In the genomic region with DNA sequence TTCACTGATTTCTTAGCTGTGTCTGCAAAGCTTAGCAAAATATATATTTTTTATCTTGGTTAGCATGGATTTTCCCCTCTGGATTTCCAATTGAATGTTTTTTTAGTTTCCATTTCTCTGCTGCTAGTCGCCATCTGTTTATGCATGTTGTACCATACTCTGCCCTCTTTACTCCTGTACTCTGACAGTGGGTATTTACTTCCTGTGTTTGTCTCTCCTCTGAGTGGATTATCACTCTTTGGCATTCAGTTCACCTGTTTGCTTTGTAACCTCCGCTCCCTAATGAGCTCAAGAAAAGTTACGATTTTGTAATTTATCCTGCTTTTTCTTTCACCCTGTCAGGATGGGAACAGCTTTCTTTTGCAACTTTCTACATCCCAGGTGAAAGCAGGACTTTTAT, we compare ENCODE assay signal across 25 cellular contexts. TPM values are rescaled to one million over a fixed set of nuclear protein-coding genes. Genes with fewer than 3 reads are reported as not detected.
DNase-seq lines count a peak whose midpoint lies in the region; ATAC-seq, FAIRE-seq and TF ChIP-seq lines count a peak whose summit lies in the region.
"Had no signal": no experiment of that assay in that cellular context is flagged by ENCODE, and none has a peak within 500 bp of the region (broad histone marks: within the 10 kb centered on the region; RNA-seq: fewer than 3 reads in every experiment).

No MANE protein-coding gene starts in this region.

- H3K27me3 Mint-ChIP-seq in activated T-cell treated with anti-CD3 and anti-CD28 coated beads, Interleukin-2, amount 50 U/mL, for 72 hours (ENCODE audit: low read depth): no peaks in the 10 kb centered on the region
- H3K27me3 Mint-ChIP-seq in activated T-cell treated with anti-CD3 and anti-CD28 coated beads, Interleukin-2, amount 50 U/mL, for 24 hours: no peaks in the 10 kb centered on the region
- H3K27me3 Mint-ChIP-seq in T-helper 17 cell: no peaks in the 10 kb centered on the region
- H3K27me3 Mint-ChIP-seq: activated CD4-positive, alpha-beta memory T cell treated with anti-CD3 and anti-CD28 coated beads, Interleukin-2, amount 10 ng/mL, durations not matched to agents 7 days and 5 days; natural killer cell treated with Interleukin-12 subunit alpha and Interleukin-12 subunit beta and Interleukin-15 and Interleukin-18, amount 100 ng/mL, for 72 hours had no signal

- H3K9ac ChIP-seq in HepG2 (ENCODE audit: insufficient read depth, low read depth, low read length): no peak overlapping the region

- H3K4me1 ChIP-seq in HepG2 (ENCODE audit: insufficient read depth, low read length): peaks cover 13% of the 10 kb centered on the region
- H3K4me1 ChIP-seq: ascending aorta had no signal

- H3K36me3 ChIP-seq in HepG2 (replicated peaks in 1 of 2; ENCODE audit: control insufficient read depth in 1 of 2, insufficient read depth in 2 of 2, low read length in 2 of 2): peaks cover 3 to 70% of the 10 kb centered on the region in 2 experiments; a peak in 4 of 5 replicates
- H3K36me3 ChIP-seq: uterus had no signal

- TF ChIP-seq EP300 in HepG2 (IDR thresholded peaks at IDR 0.05; ENCODE audit: low read depth in 2 of 2, low read length in 2 of 2) (no peak), HepG2 (CRISPR knock-in tag; IDR thresholded peaks at IDR 0.05; ENCODE audit: borderline replicate concordance) (no peak)

- H3K4me3 Mint-ChIP-seq in activated T-cell treated with anti-CD3 and anti-CD28 coated beads, Interleukin-2, amount 50 U/mL, for 72 hours: no peak overlapping the region
- H3K4me3 Mint-ChIP-seq in activated T-cell treated with anti-CD3 and anti-CD28 coated beads, Interleukin-2, amount 50 U/mL, for 24 hours: no peak overlapping the region
- H3K4me3 Mint-ChIP-seq in T-helper 17 cell: no peak overlapping the region
- H3K4me3 Mint-ChIP-seq: activated CD4-positive, alpha-beta memory T cell treated with anti-CD3 and anti-CD28 coated beads, Interleukin-2, amount 10 ng/mL, durations not matched to agents 7 days and 5 days; mesothelial cell of epicardium; natural killer cell treated with Interleukin-12 subunit alpha and Interleukin-12 subunit beta and Interleukin-15 and Interleukin-18, amount 100 ng/mL, for 72 hours; T-helper 1 cell treated with Interleukin-12 subunit alpha and Interleukin-12 subunit beta and Interleukin-4 antibody, amounts not matched to agents 30 μg/mL and 1 μg/mL, for 36 hours had no signal

- H3K9me3 Mint-ChIP-seq in activated T-cell treated with anti-CD3 and anti-CD28 coated beads, Interleukin-2, amount 50 U/mL, for 72 hours: peaks cover under 1 to 1% of the 10 kb centered on the region in 2 donors
- H3K9me3 Mint-ChIP-seq in activated T-cell treated with anti-CD3 and anti-CD28 coated beads, Interleukin-2, amount 50 U/mL, for 24 hours: no peaks in the 10 kb centered on the region
- H3K9me3 Mint-ChIP-seq: natural killer cell treated with Interleukin-12 subunit alpha and Interleukin-12 subunit beta and Interleukin-15 and Interleukin-18, amount 100 ng/mL, for 72 hours had no signal

- intact Hi-C loops in HepG2 (cut with micrococcal nuclease; ENCODE audit: unreplicated experiment): no loop called here

- H3K27ac Mint-ChIP-seq in activated T-cell treated with anti-CD3 and anti-CD28 coated beads, Interleukin-2, amount 50 U/mL, for 72 hours: peak overlapping the region; percentile 67
- no peak overlapping the region for H3K27ac Mint-ChIP-seq in activated T-cell treated with anti-CD3 and anti-CD28 coated beads, Interleukin-2, amount 50 U/mL, for 24 hours
- H3K27ac Mint-ChIP-seq in T-helper 17 cell: peak overlapping the region; percentile 77
- H3K27ac Mint-ChIP-seq: activated CD4-positive, alpha-beta memory T cell treated with anti-CD3 and anti-CD28 coated beads, Interleukin-2, amount 10 ng/mL, durations not matched to agents 7 days and 5 days; mesothelial cell of epicardium; T-helper 1 cell treated with Interleukin-12 subunit alpha and Interleukin-12 subunit beta and Interleukin-4 antibody, amounts not matched to agents 30 μg/mL and 1 μg/mL, for 36 hours had no signal

- TF ChIP-seq POLR2A in HepG2 (IDR thresholded peaks at IDR 0.05; ENCODE audit: insufficient read depth in 1 of 2, low read depth in 2 of 2, low read length in 2 of 2) (no peak), erythroblast (IDR thresholded peaks at IDR 0.05; ENCODE audit: low read length) (no peak)

- FAIRE-seq in HepG2 (lab: Jason Lieb, UNC): no peak
- FAIRE-seq: GM12891, keratinocyte had no signal

- in situ Hi-C loops in HepG2 (cut with HindIII; ENCODE audit: extremely low pct_ligation_motif_present, low pct_unique_long_range_greater_than_20kb): no loop called here

- no peaks in the 10 kb centered on the region for H3K79me2 ChIP-seq in HepG2 (ENCODE audit: insufficient read depth, low read length)

- H3K9me3 ChIP-seq in T-helper 17 cell (ENCODE audit: control insufficient read depth, low read length, poor library complexity, severe bottlenecking): no peaks in the 10 kb centered on the region
- no peaks in the 10 kb centered on the region for H3K9me3 ChIP-seq in HepG2 (ENCODE audit: low read length)
- H3K9me3 ChIP-seq: ascending aorta, uterus had no signal

- H3K4me3 ChIP-seq in HepG2 (replicated peaks in 1 of 3; ENCODE audit: insufficient read depth in 1 of 3, low read depth in 2 of 3, low read length in 3 of 3): no peak overlapping the region
- H3K4me3 ChIP-seq: ascending aorta, uterus had no signal

- H2AFZ ChIP-seq in HepG2 (ENCODE audit: low read length): no peak overlapping the region

- 88% methylated on average over 3 of the region's 3 CpGs for WGBS in HepG2 (ENCODE audit: low lambda C conversion rate)

- CTCF ChIA-PET in HepG2 (lab: Yijun Ruan, JAX; ENCODE audit: low intra/inter-chr PET ratio, low total read pairs): no interaction called here

- TF ChIP-seq CTCF in HepG2 (CRISPR knock-in tag; IDR thresholded peaks at IDR 0.05): no peak

- peaks cover 6 to 17% of the 10 kb centered on the region in 2 donors for H3K36me3 Mint-ChIP-seq in activated T-cell treated with anti-CD3 and anti-CD28 coated beads, Interleukin-2, amount 50 U/mL, for 72 hours (ENCODE audit: insufficient read depth in 2 of 2)
- peaks cover 72% of the 10 kb centered on the region for H3K36me3 Mint-ChIP-seq in activated T-cell treated with anti-CD3 and anti-CD28 coated beads, Interleukin-2, amount 50 U/mL, for 24 hours (ENCODE audit: low read depth)
- peaks cover 25% of the 10 kb centered on the region for H3K36me3 Mint-ChIP-seq in T-helper 17 cell (ENCODE audit: low read depth)

- no TSS peak for BruUV-seq in HepG2 (replicated peaks; lab: Mats Ljungman, UMichigan)

- H3K27me3 ChIP-seq in HepG2 (ENCODE audit: control insufficient read depth in 1 of 2, insufficient read depth in 2 of 2, low read length in 2 of 2): no peaks in the 10 kb centered on the region
- H3K27me3 ChIP-seq: ascending aorta, uterus had no signal

- no peak for DNase-seq in activated T-cell treated with anti-CD3 and anti-CD28 coated beads, Interleukin-2, amount 50 U/mL, for 72 hours
- no peak for DNase-seq in activated T-cell treated with anti-CD3 and anti-CD28 coated beads, Interleukin-2, amount 50 U/mL, for 24 hours
- DNase-seq in T-helper 17 cell: no peak
- DNase-seq in HepG2 (ENCODE audit: low spot score): peak; percentile 2
- no peak for DNase-seq in AG08396 (ENCODE audit: low spot score)
- DNase-seq in erythroblast (lab: John Stamatoyannopoulos, UW): no peak
- no peak for DNase-seq in epidermal melanocyte (ENCODE audit: insufficient read length, low spot score)
- DNase-seq: activated CD4-positive, alpha-beta memory T cell treated with anti-CD3 and anti-CD28 coated beads, Interleukin-2, amount 10 ng/mL, durations not matched to agents 7 days and 5 days; activated naive CD4-positive, alpha-beta T cell treated with anti-CD3 and anti-CD28 coated beads, Interleukin-2, amount 50 U/mL, for 16 hours; DMS153; foreskin melanocyte; H7; hypothalamus; NCI-H1436; NCI-H226; SIG-M5; uterus; WERI-Rb-1 had no signal

- ATAC-seq in activated T-cell treated with anti-CD3 and anti-CD28 coated beads, Interleukin-2, amount 50 U/mL, for 72 hours (replicated peaks in 1 of 2): no peak
- ATAC-seq in T-helper 17 cell: no peak
- ATAC-seq in HepG2: peak; percentile 70; the same call in 2 of the 3 replicates
- ATAC-seq in activated CD4-positive, CD25-positive, alpha-beta regulatory T cell treated with anti-CD3 and anti-CD28 coated beads, Interleukin-2, amount 50 U/mL, for 24 hours: no peak
- ATAC-seq: natural killer cell treated with Interleukin-12 subunit alpha and Interleukin-12 subunit beta and Interleukin-15 and Interleukin-18, amount 100 ng/mL, for 72 hours had no signal

- peaks cover 8% of the 10 kb centered on the region for H3K4me1 Mint-ChIP-seq in activated T-cell treated with anti-CD3 and anti-CD28 coated beads, Interleukin-2, amount 50 U/mL, for 72 hours (ENCODE audit: low read depth)
- peaks cover 15% of the 10 kb centered on the region for H3K4me1 Mint-ChIP-seq in activated T-cell treated with anti-CD3 and anti-CD28 coated beads, Interleukin-2, amount 50 U/mL, for 24 hours (ENCODE audit: low read depth)
- peaks cover 7% of the 10 kb centered on the region for H3K4me1 Mint-ChIP-seq in T-helper 17 cell

- POLR2A ChIA-PET in HepG2 (lab: Yijun Ruan, JAX): no interaction called here

- no peak for TF ChIP-seq RAD21 in HepG2 (CRISPR knock-in tag; IDR thresholded peaks at IDR 0.05)

- H3K27ac ChIP-seq in HepG2 (ENCODE audit: extremely low read length, insufficient read depth, low read length): peak overlapping the region; percentile 2
- H3K27ac ChIP-seq: ascending aorta, WERI-Rb-1 had no signal

- H4K20me1 ChIP-seq in HepG2 (ENCODE audit: insufficient read depth, low read length): no peaks in the 10 kb centered on the region

- no peak overlapping the region for H3K4me2 ChIP-seq in HepG2 (ENCODE audit: low read depth, low read length)

RNA-seq across cellular contexts. Expression of gene PDHX, which starts 59.1 kb away (rescaled TPM):
- total RNA-seq in activated T-cell treated with anti-CD3 and anti-CD28 coated beads, Interleukin-2, amount 50 U/mL, for 72 hours: 10 to 100 TPM; 28.7 to 31.9 TPM
- total RNA-seq in T-helper 17 cell: 10 to 100 TPM; 16.0 to 20.8 TPM
- total RNA-seq in HepG2 (2016; rRNA removed; fragmentation: Illumina TruSeq; extraction: Trizol): 73.8 and 106 TPM in 2 replicates
- 41.6 and 44.1 TPM in 2 replicates for total RNA-seq in HepG2 (2016; cell fraction: cytosol; rRNA removed; fragmentation: Illumina TruSeq; extraction: Trizol; ENCODE audit: low read depth)
- total RNA-seq in HepG2 (2016; cell fraction: insoluble cytoplasmic fraction; rRNA removed; fragmentation: Illumina TruSeq; extraction: Trizol): 72.5 and 104 TPM in 2 replicates
- 37.7 and 42.3 TPM in 2 replicates for total RNA-seq in HepG2 (2016; cell fraction: membrane; rRNA removed; fragmentation: Illumina TruSeq; extraction: Trizol)
- 43.0 and 44.2 TPM in 2 replicates for total RNA-seq in HepG2 (2016; cell fraction: nucleus; rRNA removed; fragmentation: Illumina TruSeq; extraction: Trizol)
- polyA plus RNA-seq in HepG2 (2011; rRNA removed): 32.9 and 41.0 TPM in 2 replicates
- polyA plus RNA-seq in HepG2 (2011; cell fraction: cytosol; rRNA removed): 24.4 and 27.6 TPM in 2 replicates
- 15.3 and 16.3 TPM in 2 replicates for polyA plus RNA-seq in HepG2 (2011; cell fraction: nucleus; rRNA removed)
- polyA plus RNA-seq in HepG2 (2012): 35.7 and 57.8 TPM in 2 replicates
- 6.3 and 6.7 TPM in 2 replicates for polyA plus RNA-seq in HepG2 (2016; cell fraction: cytosol; fragmentation: Illumina TruSeq; extraction: Trizol; ENCODE audit: low read depth)
- polyA plus RNA-seq in HepG2 (2016; cell fraction: insoluble cytoplasmic fraction; fragmentation: Illumina TruSeq; extraction: Trizol; ENCODE audit: low read depth): 95.4 and 97.5 TPM in 2 replicates
- polyA plus RNA-seq in HepG2 (2016; cell fraction: membrane; fragmentation: Illumina TruSeq; extraction: Trizol; ENCODE audit: low read depth): 14.4 and 16.3 TPM in 2 replicates
- 43.7 and 45.9 TPM in 2 replicates for polyA plus RNA-seq in HepG2 (2016; cell fraction: nucleus; fragmentation: Illumina TruSeq; extraction: Trizol; ENCODE audit: insufficient read depth, low read depth)
- 30.6 and 40.4 TPM in 2 replicates for polyA minus RNA-seq in HepG2 (2011; rRNA and poly(A)+ RNA removed; ENCODE audit: low replicate concordance)
- 38.4 and 43.3 TPM in 2 replicates for polyA minus RNA-seq in HepG2 (2011; cell fraction: cytosol; rRNA and poly(A)+ RNA removed)
- polyA minus RNA-seq in HepG2 (2011; cell fraction: nucleus; rRNA and poly(A)+ RNA removed): 67.5 and 80.9 TPM in 2 replicates

RNA-seq across cellular contexts. Expression of gene APIP, which starts 59.3 kb away (rescaled TPM):
- 10 to 100 TPM; 30.9 to 33.1 TPM for total RNA-seq in activated T-cell treated with anti-CD3 and anti-CD28 coated beads, Interleukin-2, amount 50 U/mL, for 72 hours
- total RNA-seq in T-helper 17 cell (1 to 10 TPM; 6.4 to 8.4 TPM), HepG2 (2016; rRNA removed; fragmentation: Illumina TruSeq; extraction: Trizol) (31.0 and 41.8 TPM in 2 replicates)
- 9.9 and 10.1 TPM in 2 replicates for total RNA-seq in HepG2 (2016; cell fraction: cytosol; rRNA removed; fragmentation: Illumina TruSeq; extraction: Trizol; ENCODE audit: low read depth)
- total RNA-seq in HepG2 (2016; cell fraction: insoluble cytoplasmic fraction; rRNA removed; fragmentation: Illumina TruSeq; extraction: Trizol): 31.4 and 48.5 TPM in 2 replicates
- total RNA-seq in HepG2 (2016; cell fraction: membrane; rRNA removed; fragmentation: Illumina TruSeq; extraction: Trizol): 14.2 and 15.9 TPM in 2 replicates
- total RNA-seq in HepG2 (2016; cell fraction: nucleus; rRNA removed; fragmentation: Illumina TruSeq; extraction: Trizol): 15.4 and 16.1 TPM in 2 replicates
- polyA plus RNA-seq in HepG2 (2011; rRNA removed): 10.9 and 16.9 TPM in 2 replicates
- polyA plus RNA-seq in HepG2 (2011; cell fraction: cytosol; rRNA removed): 10.8 and 10.9 TPM in 2 replicates
- polyA plus RNA-seq in HepG2 (2011; cell fraction: nucleus; rRNA removed): 2.8 and 5.2 TPM in 2 replicates
- 17.8 and 20.5 TPM in 2 replicates for polyA plus RNA-seq in HepG2 (2012)
- polyA plus RNA-seq in HepG2 (2016; cell fraction: cytosol; fragmentation: Illumina TruSeq; extraction: Trizol; ENCODE audit: low read depth): 7.2 and 8.5 TPM in 2 replicates
- 65.8 and 75.5 TPM in 2 replicates for polyA plus RNA-seq in HepG2 (2016; cell fraction: insoluble cytoplasmic fraction; fragmentation: Illumina TruSeq; extraction: Trizol; ENCODE audit: low read depth)
- 14.5 and 15.3 TPM in 2 replicates for polyA plus RNA-seq in HepG2 (2016; cell fraction: membrane; fragmentation: Illumina TruSeq; extraction: Trizol; ENCODE audit: low read depth)
- 26.8 and 31.3 TPM in 2 replicates for polyA plus RNA-seq in HepG2 (2016; cell fraction: nucleus; fragmentation: Illumina TruSeq; extraction: Trizol; ENCODE audit: insufficient read depth, low read depth)
- polyA minus RNA-seq in HepG2 (2011; rRNA and poly(A)+ RNA removed; ENCODE audit: low replicate concordance): 3.3 and 3.6 TPM in 2 replicates
- polyA minus RNA-seq in HepG2 (2011; cell fraction: cytosol; rRNA and poly(A)+ RNA removed): 5.6 and 6.0 TPM in 2 replicates
- polyA minus RNA-seq in HepG2 (2011; cell fraction: nucleus; rRNA and poly(A)+ RNA removed): 3.0 and 5.3 TPM in 2 replicates
